Comparison of ENCODE assay signal across 8 cellular contexts in genomic region chr22:40196628-40197027, GRCh38. TPM values are rescaled to one million over a fixed set of nuclear protein-coding genes. Genes with fewer than 3 reads are reported as not detected.
A peak's percentile ranks its signal among the peaks of the same experiment; 100 is the strongest.
DNase-seq lines count a peak whose midpoint lies in the region; ATAC-seq and TF ChIP-seq lines count a peak whose summit lies in the region.

No MANE protein-coding gene starts in this region.

- no peak overlapping the region for H3K4me3 Mint-ChIP-seq in activated naive CD4-positive, alpha-beta T cell treated with anti-CD3 and anti-CD28 coated beads, Interleukin-2, amount 10 ng/mL, durations not matched to agents 7 days and 5 days

- intact Hi-C loops in uterus (cut with DNase I; ENCODE audit: low total_unique reads) = loop anchor here (10.0 kb wide), 1 partner anchor 152 kb away; no protein-coding TSS in a partner anchor

- H3K27me3 ChIP-seq in kidney epithelial cell (ENCODE audit: control insufficient read depth, insufficient read depth, low read length) (no peaks in the 10 kb centered on the region), uterus (no peaks in the 10 kb centered on the region)

- H3K4me3 ChIP-seq in kidney epithelial cell (ENCODE audit: low read depth, low read length) = no peak overlapping the region
- no peak overlapping the region for H3K4me3 ChIP-seq in uterus

- H3K9me3 Mint-ChIP-seq in activated naive CD4-positive, alpha-beta T cell treated with anti-CD3 and anti-CD28 coated beads, Interleukin-2, amount 10 ng/mL, durations not matched to agents 7 days and 5 days = no peaks in the 10 kb centered on the region

- H3K36me3 Mint-ChIP-seq in activated naive CD4-positive, alpha-beta T cell treated with anti-CD3 and anti-CD28 coated beads, Interleukin-2, amount 10 ng/mL, durations not matched to agents 7 days and 5 days = peaks cover 26% of the 10 kb centered on the region

- peak overlapping the region; percentile 50 for H3K27ac Mint-ChIP-seq in activated naive CD4-positive, alpha-beta T cell treated with anti-CD3 and anti-CD28 coated beads, Interleukin-2, amount 10 ng/mL, durations not matched to agents 7 days and 5 days

- H3K4me1 Mint-ChIP-seq in activated naive CD4-positive, alpha-beta T cell treated with anti-CD3 and anti-CD28 coated beads, Interleukin-2, amount 10 ng/mL, durations not matched to agents 7 days and 5 days = peaks cover 42% of the 10 kb centered on the region

- peak; percentile 30 to 36 for DNase-seq in stimulated activated CD4-positive, alpha-beta T cell treated with anti-CD3 and anti-CD28 coated beads, Interleukin-12 subunit alpha, Interleukin-12 subunit beta, amount 100 ng/mL, for 24 hours (ENCODE audit: low read depth in 2 of 2)
- no peak for DNase-seq in stimulated activated CD4-positive, alpha-beta T cell treated with anti-CD3 and anti-CD28 coated beads, Interleukin-12 subunit alpha, Interleukin-12 subunit beta, amount 100 ng/mL, for 4 hours
- DNase-seq in activated naive CD4-positive, alpha-beta T cell treated with anti-CD3 and anti-CD28 coated beads, Interleukin-2, amount 10 ng/mL, durations not matched to agents 7 days and 5 days = no peak
- DNase-seq in kidney epithelial cell (ENCODE audit: low read depth) (peak; percentile 87), uterus (peak in 1 of 2 donors; percentile 80), NCI-H510A treated with DMSO at 0.1 percent for 48 hours (lab: John Stamatoyannopoulos, UW) (no peak)

- TF ChIP-seq POLR2A in uterus (IDR thresholded peaks at IDR 0.05) = peak in 1 of 2 donors; percentile 14

- H3K27ac ChIP-seq in uterus = peak overlapping the region; percentile 74 to 83

- H3K36me3 ChIP-seq in kidney epithelial cell (ENCODE audit: control insufficient read depth, insufficient read depth, low read length) = no peaks in the 10 kb centered on the region
- no peaks in the 10 kb centered on the region for H3K36me3 ChIP-seq in uterus

- ATAC-seq in HG03108 (IDR thresholded peaks at IDR 0.05; ENCODE audit: unreplicated experiment) (no peak), GM19395 (IDR thresholded peaks at IDR 0.05; ENCODE audit: unreplicated experiment) (no peak)

- CTCF ChIA-PET in activated naive CD4-positive, alpha-beta T cell treated with anti-CD3 and anti-CD28 coated beads, Interleukin-2, amount 10 ng/mL, durations not matched to agents 7 days and 5 days (lab: Charles Lee) = interaction anchor here (2.1 kb wide), 1 partner anchor 151 kb away, joined by 9 read pairs; no protein-coding TSS in a partner anchor

- H3K27me3 Mint-ChIP-seq in activated naive CD4-positive, alpha-beta T cell treated with anti-CD3 and anti-CD28 coated beads, Interleukin-2, amount 10 ng/mL, durations not matched to agents 7 days and 5 days = no peaks in the 10 kb centered on the region

- H3K9me3 ChIP-seq in uterus = no peaks in the 10 kb centered on the region

- H3K4me1 ChIP-seq in uterus = peaks cover 0 to 8% of the 10 kb centered on the region in 2 donors

- no peak for TF ChIP-seq CTCF in kidney epithelial cell (IDR thresholded peaks at IDR 0.05; ENCODE audit: insufficient read depth, low read length, poor library complexity, severe bottlenecking)
- no peak for TF ChIP-seq CTCF in uterus (IDR thresholded peaks at IDR 0.05)

RNA-seq across cellular contexts. Expression of gene TNRC6B, which starts 18.9 kb away (rescaled TPM):
- 24.9 and 26.7 TPM in 2 replicates for total RNA-seq in kidney epithelial cell
- total RNA-seq in uterus = 10 to 100 TPM; 10.5 to 76.0 (median 37.2) TPM

Comparison
In these comparisons a context has a peak if more than half of its experiments do, and no peak if none do; other contexts are left out.
1. DNase-seq: peak in stimulated activated CD4-positive, alpha-beta T cell treated with anti-CD3 and anti-CD28 coated beads, Interleukin-12 subunit alpha, Interleukin-12 subunit beta, amount 100 ng/mL, for 24 hours (2 of 2) and kidney epithelial cell (single experiment); none in stimulated activated CD4-positive, alpha-beta T cell treated with anti-CD3 and anti-CD28 coated beads, Interleukin-12 subunit alpha, Interleukin-12 subunit beta, amount 100 ng/mL, for 4 hours (single experiment), activated naive CD4-positive, alpha-beta T cell treated with anti-CD3 and anti-CD28 coated beads, Interleukin-2, amount 10 ng/mL, durations not matched to agents 7 days and 5 days (single experiment) and NCI-H510A treated with DMSO at 0.1 percent for 48 hours (single experiment).